25 cellular contexts compared by ENCODE assay signal in genomic region chr6:99887066-99887465, GRCh38.
"Had no signal": no experiment of that assay in that cellular context is flagged by ENCODE, and none has a peak within 500 bp of the region (broad histone marks: within the 10 kb centered on the region; RNA-seq: fewer than 3 reads in every experiment).

No MANE protein-coding gene starts in this region.

- ATAC-seq: effector memory CD8-positive, alpha-beta T cell; esophagus mucosa; foreskin keratinocyte; gastrocnemius medialis; gastroesophageal sphincter; heart left ventricle; heart right ventricle had no signal

- H3K4me3 ChIP-seq: colonic mucosa, coronary artery, dorsolateral prefrontal cortex, esophagus muscularis mucosa, esophagus squamous epithelium, gastrocnemius medialis, gastroesophageal sphincter, heart left ventricle had no signal

- H3K4me1 Mint-ChIP-seq: endodermal cell had no signal

- DNase-seq: colonic mucosa; cortex of kidney; dermis blood vessel endothelial cell; dorsolateral prefrontal cortex; effector CD4-positive, alpha-beta T cell; effector CD8-positive, alpha-beta T cell; effector memory CD4-positive, alpha-beta T cell; effector memory CD8-positive, alpha-beta T cell; endodermal cell; erythroblast; esophagus squamous epithelium; foreskin fibroblast; foreskin keratinocyte; foreskin melanocyte; gastrocnemius medialis; glutamatergic neuron; head of caudate nucleus; heart left ventricle; heart right ventricle had no signal

- H3K9me3 Mint-ChIP-seq: dendritic cell treated with granulocyte-macrophage colony-stimulating factor and Interleukin-4, amounts not matched to agents 40 ng/mL and 50 ng/mL, for 4 days; effector memory CD8-positive, alpha-beta T cell; endodermal cell had no signal

- H3K36me3 ChIP-seq: colonic mucosa, esophagus muscularis mucosa, esophagus squamous epithelium, gastrocnemius medialis, gastroesophageal sphincter, heart left ventricle, heart right ventricle had no signal

- H3K27me3 ChIP-seq: colonic mucosa, dorsolateral prefrontal cortex, esophagus muscularis mucosa, esophagus squamous epithelium, gastrocnemius medialis, gastroesophageal sphincter, heart left ventricle, heart right ventricle had no signal

- H3K27ac Mint-ChIP-seq: dendritic cell treated with granulocyte-macrophage colony-stimulating factor and Interleukin-4, amounts not matched to agents 40 ng/mL and 50 ng/mL, for 4 days; effector memory CD8-positive, alpha-beta T cell; endodermal cell had no signal

- H3K4me3 Mint-ChIP-seq: dendritic cell treated with granulocyte-macrophage colony-stimulating factor and Interleukin-4, amounts not matched to agents 40 ng/mL and 50 ng/mL, for 4 days; effector memory CD8-positive, alpha-beta T cell; endodermal cell had no signal

- H3K27me3 Mint-ChIP-seq: dendritic cell treated with granulocyte-macrophage colony-stimulating factor and Interleukin-4, amounts not matched to agents 40 ng/mL and 50 ng/mL, for 4 days had no signal

- H3K27ac ChIP-seq: colonic mucosa, coronary artery, dorsolateral prefrontal cortex, epithelial cell of prostate, esophagus muscularis mucosa, esophagus squamous epithelium, foreskin keratinocyte, gastrocnemius medialis, gastroesophageal sphincter, heart left ventricle, heart right ventricle had no signal

- H3K4me1 ChIP-seq: colonic mucosa, esophagus muscularis mucosa, esophagus squamous epithelium, foreskin keratinocyte, gastrocnemius medialis, gastroesophageal sphincter, heart left ventricle, heart right ventricle had no signal

- H3K9me3 ChIP-seq: colonic mucosa, esophagus muscularis mucosa, esophagus squamous epithelium, gastrocnemius medialis, gastroesophageal sphincter, heart left ventricle, heart right ventricle had no signal
